13 cellular contexts compared by ENCODE assay signal in the genomic region with DNA sequence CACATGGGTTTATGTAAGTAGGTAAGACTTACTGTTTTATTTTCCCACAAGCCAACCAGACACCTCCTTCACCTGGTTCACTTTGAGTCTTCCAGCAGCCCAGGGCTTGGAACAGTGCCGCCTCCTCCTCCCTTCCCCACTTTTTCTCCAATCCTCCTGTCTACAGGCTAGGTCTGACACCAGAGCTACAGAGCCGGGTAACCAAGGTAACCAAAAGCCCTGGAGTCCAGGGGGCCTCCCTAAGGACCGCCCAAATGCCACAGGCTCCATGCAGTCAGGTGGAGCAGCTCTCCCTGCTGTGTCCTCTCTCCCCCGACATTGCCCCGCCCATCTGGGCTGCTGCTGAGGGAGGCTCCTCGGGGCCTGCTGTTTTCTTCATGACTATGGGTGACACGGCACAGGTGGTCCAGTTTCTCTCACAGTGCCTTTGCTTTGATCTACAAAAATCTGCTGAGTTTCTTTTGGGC.
A peak's percentile ranks its signal among the peaks of the same experiment; 100 is the strongest.
DNase-seq lines count a peak whose midpoint lies in the region; ATAC-seq and TF ChIP-seq lines count a peak whose summit lies in the region.
"Had no signal": no experiment of that assay in that cellular context is flagged by ENCODE, and none has a peak within 500 bp of the region (broad histone marks: within the 10 kb centered on the region; RNA-seq: fewer than 3 reads in every experiment).

No MANE protein-coding gene starts in this region.

- no peaks in the 10 kb centered on the region for H3K36me3 ChIP-seq in GM23338 (ENCODE audit: insufficient read depth)
- H3K36me3 ChIP-seq in body of pancreas (replicated peaks in 1 of 2; ENCODE audit: insufficient read depth in 1 of 2, low read depth in 2 of 2) = no peaks in the 10 kb centered on the region
- no peaks in the 10 kb centered on the region for H3K36me3 ChIP-seq in neural cell (ENCODE audit: insufficient read depth, low read length)
- no peaks in the 10 kb centered on the region for H3K36me3 ChIP-seq in tibial nerve
- H3K36me3 ChIP-seq: brain microvascular endothelial cell had no signal

- TF ChIP-seq RAD21 in neural cell (conservative IDR thresholded peaks at IDR 0.05) = no peak

- H3K4me3 Mint-ChIP-seq in GM23338 = no peak overlapping the region
- H3K4me3 Mint-ChIP-seq: activated B cell treated with CpG ODN at 0.5 μM for 24 hours; natural killer cell treated with Interleukin-12 subunit alpha and Interleukin-12 subunit beta and Interleukin-15 and Interleukin-18, amount 100 ng/mL, for 72 hours had no signal

- DNase-seq in GM23338 (ENCODE audit: low spot score) (peak; percentile 96), NCI-H1694 (lab: John Stamatoyannopoulos, UW) (peak; percentile 69), body of pancreas (peak; percentile 15 to 59 (median 43)), tibial nerve (ENCODE audit: low spot score in 2 of 2) (no peak), NCI-H2196 treated with DMSO at 0.1 percent for 48 hours (lab: John Stamatoyannopoulos, UW; ENCODE audit: unreplicated experiment) (no peak)
- DNase-seq in activated CD4-positive, alpha-beta T cell treated with anti-CD3 and anti-CD28 coated beads, Interleukin-2, amount 50 U/mL, for 1 hour = no peak
- DNase-seq: activated B cell treated with CpG ODN at 0.5 μM for 24 hours, brain microvascular endothelial cell, NCI-H1092 treated with DMSO at 0.1 percent for 48 hours had no signal

- ATAC-seq in GM23338 = peak; percentile 95
- peak; percentile 38 for ATAC-seq in body of pancreas
- ATAC-seq in HG02642 (IDR thresholded peaks at IDR 0.05; ENCODE audit: poor library complexity, unreplicated experiment) = no peak
- ATAC-seq: esophagus mucosa; natural killer cell treated with Interleukin-12 subunit alpha and Interleukin-12 subunit beta and Interleukin-15 and Interleukin-18, amount 100 ng/mL, for 72 hours had no signal

- H3K27me3 Mint-ChIP-seq in GM23338 (ENCODE audit: insufficient read depth, low read depth, poor library complexity) = peaks cover 13% of the 10 kb centered on the region
- H3K27me3 Mint-ChIP-seq: activated B cell treated with CpG ODN at 0.5 μM for 24 hours; natural killer cell treated with Interleukin-12 subunit alpha and Interleukin-12 subunit beta and Interleukin-15 and Interleukin-18, amount 100 ng/mL, for 72 hours had no signal

- 48 to 49% methylated on average over 7 of the region's 7 CpGs for WGBS in body of pancreas, 2 donors
- 60 to 66% methylated on average over 7 of the region's 7 CpGs for WGBS in tibial nerve, 2 donors

- H3K9ac ChIP-seq in neural cell (ENCODE audit: low read length) = no peak overlapping the region

- H3K9me2 ChIP-seq in GM23338 (ENCODE audit: insufficient read depth) (no peaks in the 10 kb centered on the region), neural cell (ENCODE audit: insufficient read depth, low read length) (no peaks in the 10 kb centered on the region)

- H2AFZ ChIP-seq in GM23338 (no peak overlapping the region), neural cell (ENCODE audit: low read depth, low read length) (no peak overlapping the region)

- H3K79me2 ChIP-seq in GM23338 (replicated peaks; ENCODE audit: insufficient read depth) = no peaks in the 10 kb centered on the region
- H3K79me2 ChIP-seq in neural cell (replicated peaks; ENCODE audit: insufficient read depth, low read length) = no peaks in the 10 kb centered on the region

- H3K9me3 ChIP-seq in body of pancreas (no peaks in the 10 kb centered on the region), neural cell (ENCODE audit: low read length) (no peaks in the 10 kb centered on the region), tibial nerve (no peaks in the 10 kb centered on the region)

- peaks cover 37% of the 10 kb centered on the region for H3K4me1 Mint-ChIP-seq in GM23338
- H3K4me1 Mint-ChIP-seq: activated B cell treated with CpG ODN at 0.5 μM for 24 hours had no signal

- H3K27ac Mint-ChIP-seq in GM23338 = no peak overlapping the region
- H3K27ac Mint-ChIP-seq: activated B cell treated with CpG ODN at 0.5 μM for 24 hours; natural killer cell treated with Interleukin-12 subunit alpha and Interleukin-12 subunit beta and Interleukin-15 and Interleukin-18, amount 100 ng/mL, for 72 hours had no signal

- no peaks in the 10 kb centered on the region for H3K36me3 Mint-ChIP-seq in GM23338 (ENCODE audit: low read depth)
- H3K36me3 Mint-ChIP-seq: natural killer cell treated with Interleukin-12 subunit alpha and Interleukin-12 subunit beta and Interleukin-15 and Interleukin-18, amount 100 ng/mL, for 72 hours had no signal

- no peak for TF ChIP-seq POLR2A in body of pancreas (IDR thresholded peaks at IDR 0.05)
- no peak for TF ChIP-seq POLR2A in tibial nerve (IDR thresholded peaks at IDR 0.05)

- H4K20me1 ChIP-seq in GM23338 (replicated peaks; ENCODE audit: insufficient read depth) (no peaks in the 10 kb centered on the region), neural cell (ENCODE audit: insufficient read depth) (no peaks in the 10 kb centered on the region)

- H3F3A ChIP-seq in GM23338 (replicated peaks; ENCODE audit: low read depth) (no peaks in the 10 kb centered on the region; the same call in 1 of the 2 replicates), neural cell (ENCODE audit: insufficient read depth, low read length, poor library complexity, severe bottlenecking) (no peaks in the 10 kb centered on the region)

- H3K27me3 ChIP-seq in GM23338 (ENCODE audit: insufficient read depth) = no peaks in the 10 kb centered on the region
- H3K27me3 ChIP-seq in body of pancreas = no peaks in the 10 kb centered on the region
- no peaks in the 10 kb centered on the region for H3K27me3 ChIP-seq in neural cell (ENCODE audit: insufficient read depth, low read depth, low read length)
- H3K27me3 ChIP-seq in tibial nerve = no peaks in the 10 kb centered on the region
- H3K27me3 ChIP-seq: brain microvascular endothelial cell had no signal

- H3K4me2 ChIP-seq in GM23338 (peak overlapping the region; percentile 68), neural cell (ENCODE audit: low read length) (peak overlapping the region; percentile 41)

- no peaks in the 10 kb centered on the region; the same call in 2 of the 3 replicates for H3K9me3 Mint-ChIP-seq in GM23338
- H3K9me3 Mint-ChIP-seq: activated B cell treated with CpG ODN at 0.5 μM for 24 hours; natural killer cell treated with Interleukin-12 subunit alpha and Interleukin-12 subunit beta and Interleukin-15 and Interleukin-18, amount 100 ng/mL, for 72 hours had no signal

- intact Hi-C loops in body of pancreas (cut with DNase I) = no loop called here

- TF ChIP-seq CTCF in GM23338 (conservative IDR thresholded peaks at IDR 0.05; ENCODE audit: low read depth in 2 of 2) (no peak), body of pancreas (IDR thresholded peaks at IDR 0.05) (no peak), neural cell (IDR thresholded peaks at IDR 0.05; ENCODE audit: poor library complexity, severe bottlenecking) (no peak), tibial nerve (IDR thresholded peaks at IDR 0.05) (no peak)

- H3K27ac ChIP-seq in GM23338 (ENCODE audit: low read depth) (peak overlapping the region; percentile 75), body of pancreas (no peak overlapping the region), neural cell (ENCODE audit: low read length) (no peak overlapping the region), tibial nerve (no peak overlapping the region)
- H3K27ac ChIP-seq: brain microvascular endothelial cell had no signal

- TF ChIP-seq EP300 in neural cell (conservative IDR thresholded peaks at IDR 0.05; ENCODE audit: poor library complexity, severe bottlenecking) = no peak
- no peak for TF ChIP-seq EP300 in tibial nerve (IDR thresholded peaks at IDR 0.05)

- H3K4me1 ChIP-seq in GM23338 (ENCODE audit: insufficient read depth) (peaks cover 67% of the 10 kb centered on the region), body of pancreas (no peaks in the 10 kb centered on the region), tibial nerve (no peaks in the 10 kb centered on the region)

- H3K4me3 ChIP-seq in GM23338 (peak overlapping the region; percentile 28), body of pancreas (no peak overlapping the region), neural cell (ENCODE audit: low read length) (peak overlapping the region; percentile 31), tibial nerve (no peak overlapping the region)

TF ChIP-seq in GM23338, 12 proteins besides CTCF, POLR2A, EP300 and RAD21 (continues in another document):
- TF ChIP-seq ZNF331 (CRISPR knock-in tag; IDR thresholded peaks at IDR 0.05; ENCODE audit: low read depth) (no peak), POLR2AphosphoS5 (IDR thresholded peaks at IDR 0.05; ENCODE audit: low read depth) (no peak), STAT1 (IDR thresholded peaks at IDR 0.05; ENCODE audit: unreplicated experiment) (no peak), NANOG (IDR thresholded peaks at IDR 0.05; ENCODE audit: borderline replicate concordance) (no peak), JUNB (IDR thresholded peaks at IDR 0.05; ENCODE audit: unreplicated experiment) (no peak), ZNF114 (CRISPR knock-in tag; IDR thresholded peaks at IDR 0.05) (no peak)
- TF ChIP-seq, protein P1, sequence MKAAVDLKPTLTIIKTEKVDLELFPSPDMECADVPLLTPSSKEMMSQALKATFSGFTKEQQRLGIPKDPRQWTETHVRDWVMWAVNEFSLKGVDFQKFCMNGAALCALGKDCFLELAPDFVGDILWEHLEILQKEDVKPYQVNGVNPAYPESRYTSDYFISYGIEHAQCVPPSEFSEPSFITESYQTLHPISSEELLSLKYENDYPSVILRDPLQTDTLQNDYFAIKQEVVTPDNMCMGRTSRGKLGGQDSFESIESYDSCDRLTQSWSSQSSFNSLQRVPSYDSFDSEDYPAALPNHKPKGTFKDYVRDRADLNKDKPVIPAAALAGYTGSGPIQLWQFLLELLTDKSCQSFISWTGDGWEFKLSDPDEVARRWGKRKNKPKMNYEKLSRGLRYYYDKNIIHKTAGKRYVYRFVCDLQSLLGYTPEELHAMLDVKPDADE (IDR thresholded peaks at IDR 0.05) = no peak

TF ChIP-seq in neural cell, 6 proteins besides CTCF, POLR2A, EP300 and RAD21:
- TF ChIP-seq POLR2AphosphoS5 (IDR thresholded peaks at IDR 0.05) = no peak
- TF ChIP-seq SMC3 (conservative IDR thresholded peaks at IDR 0.05; ENCODE audit: poor library complexity) = no peak
- TF ChIP-seq EZH2 (IDR thresholded peaks at IDR 0.05; ENCODE audit: borderline replicate concordance, insufficient read depth, low read length, poor library complexity, severe bottlenecking) = no peak

Comparison
In these comparisons a context has a peak if more than half of its experiments do, and no peak if none do; other contexts are left out.
1. DNase-seq: peak in GM23338 (single experiment), NCI-H1694 (single experiment) and body of pancreas (4 of 4); none in tibial nerve (0 of 2), NCI-H2196 treated with DMSO at 0.1 percent for 48 hours (single experiment) and activated CD4-positive, alpha-beta T cell treated with anti-CD3 and anti-CD28 coated beads, Interleukin-2, amount 50 U/mL, for 1 hour (single experiment).
2. H3K4me3 ChIP-seq: peak in GM23338 (single experiment) and neural cell (single experiment); none in body of pancreas (0 of 2) and tibial nerve (0 of 4).